In the genomic region with DNA sequence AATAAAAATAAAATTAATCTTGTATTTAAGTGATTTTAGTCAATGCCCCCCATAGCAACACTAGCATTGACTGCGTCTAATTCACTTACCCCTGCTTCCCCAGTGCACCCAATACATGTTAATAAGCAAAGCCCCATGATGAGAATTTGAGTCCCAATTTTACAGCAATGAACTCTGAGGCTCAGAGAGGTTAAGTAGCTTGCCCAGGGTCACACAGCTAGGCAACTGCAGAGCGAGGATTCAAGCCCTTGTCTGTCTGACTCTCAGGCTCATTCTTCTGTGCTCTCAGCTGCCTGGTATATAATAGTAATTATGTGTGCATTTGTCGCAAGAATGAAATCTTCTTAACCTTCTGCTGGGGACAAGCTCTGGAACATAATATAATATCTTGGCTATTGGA, we compare ENCODE assay signal across 1 cellular context.
TF ChIP-seq lines count a peak whose summit lies in the region.

No MANE protein-coding gene starts in this region.

TF ChIP-seq in HepG2, 621 proteins besides CTCF, POLR2A, EP300 and RAD21:
- TF ChIP-seq, protein P1, sequence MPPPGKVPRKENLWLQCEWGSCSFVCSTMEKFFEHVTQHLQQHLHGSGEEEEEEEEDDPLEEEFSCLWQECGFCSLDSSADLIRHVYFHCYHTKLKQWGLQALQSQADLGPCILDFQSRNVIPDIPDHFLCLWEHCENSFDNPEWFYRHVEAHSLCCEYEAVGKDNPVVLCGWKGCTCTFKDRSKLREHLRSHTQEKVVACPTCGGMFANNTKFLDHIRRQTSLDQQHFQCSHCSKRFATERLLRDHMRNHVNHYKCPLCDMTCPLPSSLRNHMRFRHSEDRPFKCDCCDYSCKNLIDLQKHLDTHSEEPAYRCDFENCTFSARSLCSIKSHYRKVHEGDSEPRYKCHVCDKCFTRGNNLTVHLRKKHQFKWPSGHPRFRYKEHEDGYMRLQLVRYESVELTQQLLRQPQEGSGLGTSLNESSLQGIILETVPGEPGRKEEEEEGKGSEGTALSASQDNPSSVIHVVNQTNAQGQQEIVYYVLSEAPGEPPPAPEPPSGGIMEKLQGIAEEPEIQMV (CRISPR knock-in tag; IDR thresholded peaks at IDR 0.05; ENCODE audit: low read depth) = no peak
- TF ChIP-seq, protein P2, sequence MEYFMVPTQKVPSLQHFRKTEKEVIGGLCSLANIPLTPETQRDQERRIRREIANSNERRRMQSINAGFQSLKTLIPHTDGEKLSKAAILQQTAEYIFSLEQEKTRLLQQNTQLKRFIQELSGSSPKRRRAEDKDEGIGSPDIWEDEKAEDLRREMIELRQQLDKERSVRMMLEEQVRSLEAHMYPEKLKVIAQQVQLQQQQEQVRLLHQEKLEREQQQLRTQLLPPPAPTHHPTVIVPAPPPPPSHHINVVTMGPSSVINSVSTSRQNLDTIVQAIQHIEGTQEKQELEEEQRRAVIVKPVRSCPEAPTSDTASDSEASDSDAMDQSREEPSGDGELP (IDR thresholded peaks at IDR 0.05; ENCODE audit: borderline replicate concordance, low read depth) = no peak
- TF ChIP-seq SUZ12 (IDR thresholded peaks at IDR 0.05; ENCODE audit: low read depth, low read length) = no peak
- no peak for TF ChIP-seq NFYC (CRISPR knock-in tag; IDR thresholded peaks at IDR 0.05)
- no peak for TF ChIP-seq ZMYM2 (CRISPR knock-in tag; IDR thresholded peaks at IDR 0.05)
- TF ChIP-seq ZSCAN25 (CRISPR knock-in tag; IDR thresholded peaks at IDR 0.05) = no peak
- peak; percentile 85; the same call in 1 of the 2 replicates for TF ChIP-seq ZNF768 (CRISPR knock-in tag; IDR thresholded peaks at IDR 0.05)
- no peak for TF ChIP-seq NONO (IDR thresholded peaks at IDR 0.05)
- TF ChIP-seq NONO (CRISPR knock-in tag; conservative IDR thresholded peaks at IDR 0.05) = no peak
- TF ChIP-seq ZMYM3 (CRISPR knock-in tag; IDR thresholded peaks at IDR 0.05) = peak; percentile 56; the same call in 1 of the 2 replicates
TF ChIP-seq in HepG2: peak in this region for 2.
